Comparison of ENCODE assay signal across 22 cellular contexts in the genomic region with DNA sequence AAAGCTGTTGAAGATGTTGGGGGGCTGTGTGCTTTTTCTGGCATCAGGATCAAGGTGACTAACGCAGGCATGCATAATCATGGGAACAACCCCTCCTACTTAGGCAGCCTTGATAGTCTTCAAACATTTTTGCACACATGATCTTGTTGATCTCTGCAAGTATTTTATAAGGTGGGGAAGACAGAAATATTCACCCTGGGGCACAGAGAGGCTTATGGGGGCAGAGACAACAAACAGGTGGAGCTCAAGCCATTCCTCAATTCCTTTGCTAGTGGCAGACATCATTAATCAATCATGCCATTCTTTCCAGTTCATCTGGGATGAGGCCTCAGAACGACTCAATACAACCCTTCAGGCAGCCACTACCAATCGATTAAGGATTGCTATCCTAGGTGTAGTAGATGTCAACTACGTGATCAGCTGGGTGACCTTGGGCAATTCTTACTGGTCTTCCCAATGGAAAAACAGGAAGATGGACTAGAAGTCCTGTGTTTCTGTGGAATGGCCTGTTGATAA.
"Had no signal": no experiment of that assay in that cellular context is flagged by ENCODE, and none has a peak within 500 bp of the region (broad histone marks: within the 10 kb centered on the region; RNA-seq: fewer than 3 reads in every experiment).

No MANE protein-coding gene starts in this region.

- H3K9me3 ChIP-seq: mucosa of descending colon, neutrophil, right atrium auricular region, stomach, thoracic aorta, transverse colon had no signal

- FAIRE-seq: colon, endothelial cell of umbilical vein, small intestine had no signal

- H3K36me3 ChIP-seq: neutrophil, right atrium auricular region, stomach, thoracic aorta, transverse colon had no signal

- H3K4me1 ChIP-seq: psoas muscle, right atrium auricular region, stomach, transverse colon had no signal

- H3K4me3 ChIP-seq: hepatocyte, mucosa of descending colon, psoas muscle, right atrium auricular region, stomach, thoracic aorta, transverse colon had no signal

- H3K79me2 ChIP-seq: hepatocyte had no signal

- DNase-seq: endodermal cell; erythroblast; foreskin melanocyte; head of caudate nucleus; kidney glomerular epithelial cell; mammary epithelial cell; mucosa of descending colon; naive thymus-derived CD8-positive, alpha-beta T cell; psoas muscle; small intestine; stimulated activated CD4-positive, alpha-beta T cell treated with anti-CD3 and anti-CD28 coated beads, Interleukin-12 subunit alpha, Interleukin-12 subunit beta, amount 100 ng/mL, for 4 hours; stimulated activated naive CD4-positive, alpha-beta T cell; stomach; substantia nigra; transverse colon had no signal

- H2AFZ ChIP-seq: hepatocyte had no signal

- H3K4me2 ChIP-seq: hepatocyte had no signal

- H3K27me3 ChIP-seq: hepatocyte, right atrium auricular region, stomach, transverse colon had no signal

- H3K27ac ChIP-seq: hepatocyte, neutrophil, psoas muscle, right atrium auricular region, stomach, thoracic aorta, transverse colon had no signal

- ATAC-seq: left lobe of liver; mucosa of descending colon; naive thymus-derived CD8-positive, alpha-beta T cell; psoas muscle had no signal
